Comparison of ENCODE assay signal across 18 cellular contexts in genomic region chr2:200048421-200048820, GRCh38.
DNase-seq lines count a peak whose midpoint lies in the region; ATAC-seq and TF ChIP-seq lines count a peak whose summit lies in the region.
"Had no signal": no experiment of that assay in that cellular context is flagged by ENCODE, and none has a peak within 500 bp of the region (broad histone marks: within the 10 kb centered on the region; RNA-seq: fewer than 3 reads in every experiment).

No MANE protein-coding gene starts in this region.

- no peaks in the 10 kb centered on the region for H4K20me1 ChIP-seq in GM23338 (replicated peaks; ENCODE audit: insufficient read depth)
- no peaks in the 10 kb centered on the region for H4K20me1 ChIP-seq in Karpas-422 (ENCODE audit: insufficient read depth, low read depth, low read length)
- no peaks in the 10 kb centered on the region for H4K20me1 ChIP-seq in MM.1S (ENCODE audit: insufficient read depth, low read length)
- H4K20me1 ChIP-seq: BLaER1 treated with 17β-estradiol and CSF1 and Interleukin-3, amounts not matched to agents 10 nM and 100 nM had no signal

- no peak overlapping the region for H3K4me2 ChIP-seq in GM23338
- no peak overlapping the region for H3K4me2 ChIP-seq in parathyroid adenoma (ENCODE audit: low read length)
- H3K4me2 ChIP-seq in Karpas-422 (ENCODE audit: low read depth, low read length, poor library complexity, severe bottlenecking), result no peak overlapping the region
- H3K4me2 ChIP-seq in MM.1S (ENCODE audit: low read depth, low read length), result no peak overlapping the region
- H3K4me2 ChIP-seq: A549; BLaER1 treated with 17β-estradiol and CSF1 and Interleukin-3, amounts not matched to agents 10 nM and 100 nM had no signal

- no peak for DNase-seq in GM23338 (ENCODE audit: low spot score)
- DNase-seq in endodermal cell, result no peak
- no peak for DNase-seq in Karpas-422
- no peak for DNase-seq in MM.1S
- DNase-seq: AML-193; Caco-2; Calu3; CD4-positive, alpha-beta T cell; CD8-positive, alpha-beta T cell; DMS79 treated with DMSO at 0.1 percent for 48 hours; GF-D8 had no signal

- no peaks in the 10 kb centered on the region for H3K36me3 ChIP-seq in GM23338 (ENCODE audit: insufficient read depth)
- H3K36me3 ChIP-seq in endodermal cell (ENCODE audit: control insufficient read depth, insufficient read depth, low read length), result no peaks in the 10 kb centered on the region
- no peaks in the 10 kb centered on the region for H3K36me3 ChIP-seq in parathyroid adenoma (ENCODE audit: control insufficient read depth, insufficient read depth, low read length)
- no peaks in the 10 kb centered on the region for H3K36me3 ChIP-seq in Karpas-422 (ENCODE audit: insufficient read depth, low read length)
- H3K36me3 ChIP-seq in MM.1S (replicated peaks; ENCODE audit: insufficient read depth, low read length), result no peaks in the 10 kb centered on the region

- H3K4me1 ChIP-seq in GM23338 (ENCODE audit: insufficient read depth), result no peaks in the 10 kb centered on the region
- peaks cover 14% of the 10 kb centered on the region for H3K4me1 ChIP-seq in endodermal cell (ENCODE audit: control insufficient read depth, insufficient read depth, low read length)
- H3K4me1 ChIP-seq in parathyroid adenoma, result no peaks in the 10 kb centered on the region
- no peaks in the 10 kb centered on the region for H3K4me1 ChIP-seq in Karpas-422 (ENCODE audit: low read length)
- no peaks in the 10 kb centered on the region for H3K4me1 ChIP-seq in MM.1S (ENCODE audit: low read length)
- H3K4me1 ChIP-seq: Caco-2 had no signal

- H3K79me2 ChIP-seq in GM23338 (replicated peaks; ENCODE audit: insufficient read depth), result no peaks in the 10 kb centered on the region
- no peaks in the 10 kb centered on the region for H3K79me2 ChIP-seq in parathyroid adenoma
- no peaks in the 10 kb centered on the region for H3K79me2 ChIP-seq in Karpas-422 (ENCODE audit: low read length)
- H3K79me2 ChIP-seq in MM.1S (ENCODE audit: low read length), result no peaks in the 10 kb centered on the region

- H3K27ac Mint-ChIP-seq in GM23338 (no peak overlapping the region), endodermal cell (no peak overlapping the region)
- H3K27ac Mint-ChIP-seq: B cell; CD4-positive, alpha-beta T cell; CD8-positive, alpha-beta T cell had no signal

- TF ChIP-seq CTCF in GM23338 (conservative IDR thresholded peaks at IDR 0.05; ENCODE audit: low read depth in 2 of 2) (no peak), endodermal cell (conservative IDR thresholded peaks at IDR 0.05) (no peak), parathyroid adenoma (IDR thresholded peaks at IDR 0.05) (no peak), MM.1S (IDR thresholded peaks at IDR 0.05; ENCODE audit: low read length) (no peak)

- ATAC-seq in GM23338 (no peak), HG03442 (IDR thresholded peaks at IDR 0.05; ENCODE audit: unreplicated experiment) (no peak)
- ATAC-seq: A549; CD8-positive, alpha-beta T cell had no signal

- H3F3A ChIP-seq in GM23338 (replicated peaks; ENCODE audit: low read depth) (no peaks in the 10 kb centered on the region), MM.1S (ENCODE audit: insufficient read depth, low read length) (no peaks in the 10 kb centered on the region)

- H3K9me2 ChIP-seq in GM23338 (ENCODE audit: insufficient read depth) (no peaks in the 10 kb centered on the region), Karpas-422 (replicated peaks; ENCODE audit: insufficient read depth, low read length) (no peaks in the 10 kb centered on the region), MM.1S (replicated peaks; ENCODE audit: insufficient read depth, low read length) (no peaks in the 10 kb centered on the region)

- no peak overlapping the region for H3K9ac ChIP-seq in endodermal cell (ENCODE audit: extremely low read depth, low read length, poor library complexity, severe bottlenecking)
- no peak overlapping the region for H3K9ac ChIP-seq in parathyroid adenoma
- no peak overlapping the region for H3K9ac ChIP-seq in Karpas-422 (ENCODE audit: low read length)
- no peak overlapping the region for H3K9ac ChIP-seq in MM.1S (ENCODE audit: low read length)
- H3K9ac ChIP-seq: BLaER1 treated with 17β-estradiol and CSF1 and Interleukin-3, amounts not matched to agents 10 nM and 100 nM had no signal

- no peaks in the 10 kb centered on the region for H3K27me3 ChIP-seq in GM23338 (ENCODE audit: insufficient read depth)
- no peaks in the 10 kb centered on the region for H3K27me3 ChIP-seq in endodermal cell (ENCODE audit: control insufficient read depth, insufficient read depth, low read length, poor library complexity, severe bottlenecking)
- no peaks in the 10 kb centered on the region for H3K27me3 ChIP-seq in parathyroid adenoma (ENCODE audit: control insufficient read depth, insufficient read depth, low read length)
- no peaks in the 10 kb centered on the region for H3K27me3 ChIP-seq in Karpas-422 (ENCODE audit: low read length)
- H3K27me3 ChIP-seq in MM.1S (replicated peaks; ENCODE audit: insufficient read depth, low read length), result no peaks in the 10 kb centered on the region
- H3K27me3 ChIP-seq: BLaER1 treated with 17β-estradiol and CSF1 and Interleukin-3, amounts not matched to agents 10 nM and 100 nM had no signal

- H3K9me3 Mint-ChIP-seq in GM23338 (peaks cover 29% of the 10 kb centered on the region), endodermal cell (peaks cover 38% of the 10 kb centered on the region)

- H3K27me3 Mint-ChIP-seq in GM23338 (ENCODE audit: insufficient read depth, low read depth, poor library complexity) (no peaks in the 10 kb centered on the region), endodermal cell (ENCODE audit: insufficient read depth) (no peaks in the 10 kb centered on the region)

- H3K36me3 Mint-ChIP-seq in GM23338 (ENCODE audit: low read depth) (peaks cover 28% of the 10 kb centered on the region), endodermal cell (ENCODE audit: low read depth) (peaks cover 17% of the 10 kb centered on the region)
- H3K36me3 Mint-ChIP-seq: CD8-positive, alpha-beta T cell had no signal

- H3K9me3 ChIP-seq in endodermal cell (ENCODE audit: control insufficient read depth, low read length) (peaks cover 52% of the 10 kb centered on the region), parathyroid adenoma (ENCODE audit: control insufficient read depth, low read length) (no peaks in the 10 kb centered on the region), Karpas-422 (ENCODE audit: low read length) (no peaks in the 10 kb centered on the region), MM.1S (replicated peaks; ENCODE audit: insufficient read depth, low read length) (no peaks in the 10 kb centered on the region)

- H3K27ac ChIP-seq in GM23338 (ENCODE audit: low read depth) (no peak overlapping the region), endodermal cell (ENCODE audit: low read depth, low read length) (no peak overlapping the region), parathyroid adenoma (no peak overlapping the region), Karpas-422 (ENCODE audit: low read length) (no peak overlapping the region), MM.1S (ENCODE audit: low read length) (no peak overlapping the region)
- H3K27ac ChIP-seq: 22Rv1; A549; BLaER1 treated with 17β-estradiol and CSF1 and Interleukin-3, amounts not matched to agents 10 nM and 100 nM; C4-2B had no signal

- H3K4me3 ChIP-seq in GM23338, result no peak overlapping the region
- H3K4me3 ChIP-seq in endodermal cell (ENCODE audit: low read length), result peak overlapping the region; percentile 18
- no peak overlapping the region for H3K4me3 ChIP-seq in parathyroid adenoma (ENCODE audit: low read depth, low read length)
- H3K4me3 ChIP-seq in Karpas-422 (ENCODE audit: low read length), result no peak overlapping the region
- no peak overlapping the region for H3K4me3 ChIP-seq in MM.1S (ENCODE audit: low read length)
- H3K4me3 ChIP-seq: A549; BLaER1 treated with 17β-estradiol and CSF1 and Interleukin-3, amounts not matched to agents 10 nM and 100 nM had no signal

- H3K4me3 Mint-ChIP-seq in GM23338 (no peak overlapping the region), endodermal cell (no peak overlapping the region)
- H3K4me3 Mint-ChIP-seq: B cell; CD4-positive, alpha-beta T cell; CD8-positive, alpha-beta T cell had no signal

- no peaks in the 10 kb centered on the region for H3K4me1 Mint-ChIP-seq in GM23338
- H3K4me1 Mint-ChIP-seq in endodermal cell, result peaks cover 41% of the 10 kb centered on the region
- H3K4me1 Mint-ChIP-seq: B cell had no signal

- WGBS in endodermal cell (ENCODE audit: insufficient coverage in 1 of 2, insufficient read length in 1 of 2), 2 experiments, result 91 to 97% methylated on average over 3 to 5 of the region's 5 CpGs

- H2AFZ ChIP-seq in GM23338 (0 out of 2 replicates have a peak overlapping the region, but pooled peaks have one; percentile 9), parathyroid adenoma (peak overlapping the region; percentile 6), Karpas-422 (ENCODE audit: low read length) (no peak overlapping the region), MM.1S (ENCODE audit: low read length) (no peak overlapping the region)

TF ChIP-seq in GM23338, 12 proteins besides CTCF, POLR2A, EP300 and RAD21 (continues in another document):
- TF ChIP-seq ZNF331 (CRISPR knock-in tag; IDR thresholded peaks at IDR 0.05; ENCODE audit: low read depth) (no peak), NANOG (IDR thresholded peaks at IDR 0.05; ENCODE audit: borderline replicate concordance) (no peak), STAT1 (IDR thresholded peaks at IDR 0.05; ENCODE audit: unreplicated experiment) (no peak), ETS1 (IDR thresholded peaks at IDR 0.05) (no peak)

Comparison
In these comparisons a context has a peak if more than half of its experiments do, and no peak if none do; other contexts are left out.
1. H2AFZ ChIP-seq: peak in GM23338 (single experiment) and parathyroid adenoma (single experiment); none in Karpas-422 (single experiment) and MM.1S (single experiment).